ENCODE assay signal across 8 cellular contexts in genomic region chr3:179347383-179348194, GRCh38. TPM values are rescaled to one million over a fixed set of nuclear protein-coding genes. Genes with fewer than 3 reads are reported as not detected.
DNase-seq lines count a peak whose midpoint lies in the region; ATAC-seq lines count a peak whose summit lies in the region.

MFN1 (plus strand) TSS chr3:179347709; CDS start chr3:179348852, 1,143 bp downstream.

- intact Hi-C loops in dendritic cell treated with granulocyte-macrophage colony-stimulating factor and Interleukin-4, amounts not matched to agents 40 ng/mL and 50 ng/mL, for 4 days (cut with micrococcal nuclease): loop anchor here (1.0 to 10.0 kb wide), 6 partner anchors 25 to 1257 kb away; partner anchors contain the start of genes ACTL6A, GNB4, MRPL47 and NDUFB5

- H3K36me3 Mint-ChIP-seq in dendritic cell treated with granulocyte-macrophage colony-stimulating factor and Interleukin-4, amounts not matched to agents 40 ng/mL and 50 ng/mL, for 4 days (ENCODE audit: low read depth): peaks cover 44% of the 10 kb centered on the region

- H3K4me1 Mint-ChIP-seq in dendritic cell treated with granulocyte-macrophage colony-stimulating factor and Interleukin-4, amounts not matched to agents 40 ng/mL and 50 ng/mL, for 4 days (ENCODE audit: low read depth): peaks cover 16% of the 10 kb centered on the region

- no peaks in the 10 kb centered on the region for H3K9me3 Mint-ChIP-seq in dendritic cell treated with granulocyte-macrophage colony-stimulating factor and Interleukin-4, amounts not matched to agents 40 ng/mL and 50 ng/mL, for 4 days

- H3K4me3 Mint-ChIP-seq in dendritic cell treated with granulocyte-macrophage colony-stimulating factor and Interleukin-4, amounts not matched to agents 40 ng/mL and 50 ng/mL, for 4 days: peak within 1 kb of the TSS; percentile 98

- H3K27ac Mint-ChIP-seq in dendritic cell treated with granulocyte-macrophage colony-stimulating factor and Interleukin-4, amounts not matched to agents 40 ng/mL and 50 ng/mL, for 4 days: peak within 1 kb of the TSS; percentile 94

- peak; percentile 45 to 95 (median 90) for DNase-seq in C1 segment of cervical spinal cord (lab: John Stamatoyannopoulos, UW)
- DNase-seq in NCI-H748 treated with DMSO at 0.1 percent for 48 hours (lab: John Stamatoyannopoulos, UW): peak; percentile 50
- DNase-seq in activated CD4-positive, alpha-beta T cell treated with anti-CD3 and anti-CD28 coated beads, Interleukin-2, amount 50 U/mL, for 24 hours (ENCODE audit: low read depth in 1 of 2, low spot score in 1 of 2): peak; percentile 74 to 89
- peak; percentile 95 for DNase-seq in left lobe of liver (ENCODE audit: low spot score)
- peak; percentile 83 for DNase-seq in stimulated activated CD4-positive, alpha-beta T cell treated with anti-CD3 and anti-CD28 coated beads, Interleukin-2, amount 100 ng/mL, for 4 hours (ENCODE audit: low read depth)

- ATAC-seq in GM19372 (IDR thresholded peaks at IDR 0.05; ENCODE audit: low read depth, unreplicated experiment) (peak; percentile 87), HG03558 (IDR thresholded peaks at IDR 0.05; ENCODE audit: extremely low read depth, unreplicated experiment) (peak; percentile 78), left lobe of liver (peak; percentile 99)

- H3K27me3 Mint-ChIP-seq in dendritic cell treated with granulocyte-macrophage colony-stimulating factor and Interleukin-4, amounts not matched to agents 40 ng/mL and 50 ng/mL, for 4 days: peaks cover 2% of the 10 kb centered on the region

RNA-seq across cellular contexts. Expression of gene MFN1, which starts in this region (rescaled TPM):
- total RNA-seq in left lobe of liver: 17.9 TPM

Comparison
In these comparisons a context has a peak if more than half of its experiments do, and no peak if none do; other contexts are left out.
1. Peak in every context shown above with its lines: DNase-seq and ATAC-seq.